Comparison of ENCODE assay signal across 27 cellular contexts in genomic region chr14:64700290-64700689, GRCh38.
"Had no signal": no experiment of that assay in that cellular context is flagged by ENCODE, and none has a peak within 500 bp of the region (broad histone marks: within the 10 kb centered on the region; RNA-seq: fewer than 3 reads in every experiment).

No MANE protein-coding gene starts in this region.

- H3K36me3 ChIP-seq: SJCRH30 had no signal

- H3K9me3 Mint-ChIP-seq: activated B cell treated with CpG ODN at 0.5 μM for 24 hours; activated naive CD4-positive, alpha-beta T cell treated with anti-CD3 and anti-CD28 coated beads, Interleukin-2, amount 50 U/mL, for 72 hours; central memory CD8-positive, alpha-beta T cell had no signal

- H3K9me3 ChIP-seq: SJCRH30, SK-N-SH had no signal

- H3K27ac ChIP-seq: KMS-11, RWPE1, SJCRH30 had no signal

- DNase-seq: activated B cell treated with CpG ODN at 0.5 μM for 24 hours; activated CD4-positive, alpha-beta T cell treated with anti-CD3 and anti-CD28 coated beads for 1 hour; activated CD4-positive, alpha-beta T cell treated with anti-CD3 and anti-CD28 coated beads, Interleukin-2, amount 50 U/mL, for 1 hour; activated CD8-positive, alpha-beta memory T cell treated with anti-CD3 and anti-CD28 coated beads, Interleukin-2, amount 50 U/mL, for 48 hours; activated CD8-positive, alpha-beta T cell treated with anti-CD3 and anti-CD28 coated beads, Interleukin-2, amount 10 ng/mL, durations not matched to agents 7 days and 5 days; activated T-cell treated with anti-CD3 and anti-CD28 coated beads, Interleukin-2, amount 50 U/mL, for 1 hour; amygdala; NCI-H1092; NCI-H1436; NCI-H1694 treated with DMSO at 0.1 percent for 48 hours; NCI-H2029 treated with DMSO at 0.1 percent for 48 hours; NCI-H345; NCI-H510A; NCI-H526 treated with DMSO at 0.1 percent for 48 hours; NCI-H82; NK-92 treated with Interleukin-12 subunit alpha and Interleukin-12 subunit beta, amount 100 ng/mL, for 24 hours; OCI-M1; Right ventricle myocardium superior; SJCRH30; SK-N-SH; T-helper 9 cell had no signal

- H3K27ac Mint-ChIP-seq: activated B cell treated with CpG ODN at 0.5 μM for 24 hours; activated CD8-positive, alpha-beta T cell treated with anti-CD3 and anti-CD28 coated beads, Interleukin-2, amount 10 ng/mL, durations not matched to agents 7 days and 5 days; activated naive CD4-positive, alpha-beta T cell treated with anti-CD3 and anti-CD28 coated beads, Interleukin-2, amount 50 U/mL, for 72 hours; brain had no signal

- H3K36me3 Mint-ChIP-seq: activated naive CD4-positive, alpha-beta T cell treated with anti-CD3 and anti-CD28 coated beads, Interleukin-2, amount 50 U/mL, for 72 hours; brain had no signal

- ATAC-seq: activated CD8-positive, alpha-beta T cell treated with anti-CD3 and anti-CD28 coated beads, Interleukin-2, amount 10 ng/mL, durations not matched to agents 7 days and 5 days; activated naive CD4-positive, alpha-beta T cell treated with anti-CD3 and anti-CD28 coated beads, Interleukin-2, amount 50 U/mL, for 72 hours; Panc1 had no signal

- H3K4me3 Mint-ChIP-seq: activated B cell treated with CpG ODN at 0.5 μM for 24 hours; activated CD8-positive, alpha-beta T cell treated with anti-CD3 and anti-CD28 coated beads, Interleukin-2, amount 10 ng/mL, durations not matched to agents 7 days and 5 days; brain; central memory CD8-positive, alpha-beta T cell had no signal

- H3K4me3 ChIP-seq: SJCRH30 had no signal
